In the genomic region with DNA sequence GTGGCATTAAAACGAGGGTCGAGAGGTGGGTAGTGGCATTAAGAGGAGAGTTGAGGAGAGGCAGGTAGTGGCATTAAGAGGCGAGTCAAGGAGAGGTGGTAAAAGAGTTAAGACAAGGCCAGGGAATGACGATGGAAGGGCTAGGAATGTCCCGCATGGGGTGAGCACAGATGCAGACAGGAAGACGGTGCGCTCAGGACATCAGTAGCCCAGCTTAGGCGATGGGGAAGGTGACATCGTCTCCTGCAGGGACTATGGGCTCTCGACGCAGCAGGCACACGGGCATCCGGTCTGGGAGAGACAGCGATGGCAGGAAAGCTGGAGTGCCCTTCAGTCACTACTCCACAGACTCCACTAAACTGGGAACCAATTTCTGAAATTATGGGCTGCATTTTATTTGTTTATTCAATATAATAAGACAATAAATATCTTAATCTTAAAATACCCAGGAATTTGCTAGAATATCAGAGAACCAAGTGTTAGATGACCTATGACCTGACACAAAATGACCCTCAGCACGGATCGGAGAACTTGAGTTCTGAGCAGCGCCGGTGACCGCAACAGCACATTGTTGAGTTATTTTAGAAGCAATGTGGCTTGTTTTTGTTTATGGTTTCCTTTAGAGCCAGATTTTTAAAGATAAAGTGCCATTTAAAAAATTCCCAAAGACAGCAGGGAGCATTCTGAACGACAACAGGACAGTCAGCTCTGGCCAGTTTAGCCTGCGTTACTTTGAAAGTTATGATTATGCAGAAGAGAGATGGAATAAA, we compare ENCODE assay signal across 21 cellular contexts.
"Had no signal": no experiment of that assay in that cellular context is flagged by ENCODE, and none has a peak within 500 bp of the region (broad histone marks: within the 10 kb centered on the region; RNA-seq: fewer than 3 reads in every experiment).

No MANE protein-coding gene starts in this region.

- H3K4me3 Mint-ChIP-seq: activated CD4-positive, alpha-beta T cell treated with anti-CD3 and anti-CD28 coated beads for 36 hours; activated CD8-positive, alpha-beta T cell treated with anti-CD3 and anti-CD28 coated beads, Interleukin-2, amount 10 ng/mL, durations not matched to agents 7 days and 5 days; activated naive CD4-positive, alpha-beta T cell treated with anti-CD3 and anti-CD28 coated beads for 36 hours; activated naive CD8-positive, alpha-beta T cell treated with anti-CD3 and anti-CD28 coated beads for 36 hours; activated T-helper 1 cell treated with anti-CD3 and anti-CD28 coated beads, Interleukin-12 subunit alpha, Interleukin-12 subunit beta, Interleukin-2, Interleukin-4 antibody, amounts not matched to agents 30 ng/mL and 10 ng/mL and 1 ng/mL, durations not matched to agents 14 hours and 24 hours and 36 hours; T-helper 2 cell treated with Interferon-gamma antibody and Interleukin-4, amounts not matched to agents 5 μg/mL and 100 μg/mL, for 36 hours had no signal

- ATAC-seq: activated CD4-positive, alpha-beta T cell treated with anti-CD3 and anti-CD28 coated beads for 36 hours; activated CD8-positive, alpha-beta T cell treated with anti-CD3 and anti-CD28 coated beads, Interleukin-2, amount 10 ng/mL, durations not matched to agents 7 days and 5 days; body of pancreas; left colon; right cardiac atrium had no signal

- H3K4me3 ChIP-seq: adrenal gland, body of pancreas, esophagus muscularis mucosa, lower lobe of right lung had no signal

- H3K9me3 ChIP-seq: adrenal gland, body of pancreas, esophagus muscularis mucosa, lower lobe of right lung had no signal

- H3K27me3 ChIP-seq: adrenal gland, body of pancreas, esophagus muscularis mucosa had no signal

- H3K36me3 Mint-ChIP-seq: activated naive CD8-positive, alpha-beta T cell treated with anti-CD3 and anti-CD28 coated beads for 36 hours had no signal

- H3K4me1 ChIP-seq: adrenal gland, body of pancreas, lower lobe of right lung had no signal

- DNase-seq: activated CD4-positive, CD25-positive, alpha-beta regulatory T cell; activated CD8-positive, alpha-beta T cell treated with anti-CD3 and anti-CD28 coated beads, Interleukin-2, amount 10 ng/mL, durations not matched to agents 7 days and 5 days; activated effector memory CD4-positive, alpha-beta T cell treated with anti-CD3 and anti-CD28 coated beads, Interleukin-2, amount 50 U/mL, for 16 hours; adrenal gland; body of pancreas; dermis blood vessel endothelial cell; effector CD4-positive, alpha-beta T cell; foreskin melanocyte; kidney; left colon; lower lobe of right lung; mesenchymal stem cell; posterior cingulate gyrus; substantia nigra had no signal

- H3K36me3 ChIP-seq: adrenal gland, lower lobe of right lung had no signal

- H3K27ac Mint-ChIP-seq: activated CD4-positive, alpha-beta T cell treated with anti-CD3 and anti-CD28 coated beads for 36 hours; activated CD8-positive, alpha-beta T cell treated with anti-CD3 and anti-CD28 coated beads, Interleukin-2, amount 10 ng/mL, durations not matched to agents 7 days and 5 days; activated naive CD4-positive, alpha-beta T cell treated with anti-CD3 and anti-CD28 coated beads for 36 hours; activated naive CD8-positive, alpha-beta T cell treated with anti-CD3 and anti-CD28 coated beads for 36 hours; activated T-helper 1 cell treated with anti-CD3 and anti-CD28 coated beads, Interleukin-12 subunit alpha, Interleukin-12 subunit beta, Interleukin-2, Interleukin-4 antibody, amounts not matched to agents 30 ng/mL and 10 ng/mL and 1 ng/mL, durations not matched to agents 14 hours and 24 hours and 36 hours; T-helper 2 cell treated with Interferon-gamma antibody and Interleukin-4, amounts not matched to agents 5 μg/mL and 100 μg/mL, for 36 hours had no signal

- H3K27ac ChIP-seq: adrenal gland, body of pancreas, lower lobe of right lung had no signal
